21 cellular contexts compared by ENCODE assay signal in the genomic region with DNA sequence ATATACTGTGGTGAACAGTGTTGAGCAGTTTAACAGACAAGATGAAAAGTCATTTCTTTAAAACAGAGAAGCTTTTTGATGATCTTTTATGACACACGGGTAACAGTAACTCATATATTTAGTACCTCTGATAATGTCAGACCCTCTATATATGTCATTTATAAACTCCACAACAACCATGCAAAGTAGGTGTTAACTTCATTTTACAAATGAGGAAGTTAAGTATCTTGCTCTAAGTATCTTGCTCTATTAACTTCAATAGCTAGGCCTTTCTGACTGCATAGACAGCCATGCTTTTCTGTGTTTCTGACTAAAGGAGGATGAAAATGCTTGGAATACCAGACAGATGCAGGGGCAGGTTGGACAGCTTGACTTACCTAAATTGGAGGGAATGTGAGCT. TPM values are rescaled to one million over a fixed set of nuclear protein-coding genes. Genes with fewer than 3 reads are reported as not detected.
DNase-seq lines count a peak whose midpoint lies in the region; ATAC-seq, FAIRE-seq and TF ChIP-seq lines count a peak whose summit lies in the region.
"Had no signal": no experiment of that assay in that cellular context is flagged by ENCODE, and none has a peak within 500 bp of the region (broad histone marks: within the 10 kb centered on the region; RNA-seq: fewer than 3 reads in every experiment).

No MANE protein-coding gene starts in this region.

- no peak overlapping the region for H3K4me3 ChIP-seq in A549
- peak overlapping the region; percentile 98 for H3K4me3 ChIP-seq in DOHH2 (ENCODE audit: low read length)
- no peak overlapping the region for H3K4me3 ChIP-seq in adrenal gland
- H3K4me3 ChIP-seq: cardiac muscle cell had no signal

- H3K4me2 ChIP-seq in A549: peak overlapping the region; percentile 84; the same call in 1 of the 3 replicates
- peak overlapping the region; percentile 81 for H3K4me2 ChIP-seq in DOHH2 (ENCODE audit: low read length)

- CTCF ChIA-PET in A549 (lab: Yijun Ruan, JAX): interaction anchor here (0.7 to 23.6 kb wide), 15 partner anchors 9 to 321 kb away, joined by 3 to 417 read pairs (median 5); a partner anchor contains a TSS

- ATAC-seq in A549 (no peak), SK-N-SH treated with all-trans-retinoic acid at 6 μM for 48 hours (no peak)
- ATAC-seq: activated CD8-positive, alpha-beta memory T cell treated with anti-CD3 and anti-CD28 coated beads, Interleukin-2, amount 10 ng/mL, durations not matched to agents 7 days and 5 days had no signal

- H3K27me3 ChIP-seq in DOHH2 (ENCODE audit: control insufficient read depth, low read length) (no peaks in the 10 kb centered on the region), adrenal gland (no peaks in the 10 kb centered on the region)
- H3K27me3 ChIP-seq: cardiac muscle cell, sigmoid colon, testis had no signal

- no peaks in the 10 kb centered on the region for H3K9me3 ChIP-seq in A549
- no peaks in the 10 kb centered on the region for H3K9me3 ChIP-seq in DOHH2 (ENCODE audit: control insufficient read depth, insufficient read depth, low read length)
- no peaks in the 10 kb centered on the region for H3K9me3 ChIP-seq in adrenal gland (replicated peaks in 1 of 3)
- H3K9me3 ChIP-seq: sigmoid colon, SK-N-SH, testis had no signal

- H3K9me2 ChIP-seq in DOHH2 (replicated peaks; ENCODE audit: control insufficient read depth, low read length): no peaks in the 10 kb centered on the region
- H3K9me2 ChIP-seq: SK-N-SH had no signal

- TF ChIP-seq POLR2A in A549 (IDR thresholded peaks at IDR 0.05; ENCODE audit: low read length) (no peak), adrenal gland (IDR thresholded peaks at IDR 0.05) (no peak)

- intact Hi-C loops in adrenal gland (cut with DNase I): loop anchor here in 1 of 2 donors (10.0 kb wide), 1 partner anchor 274 kb away; no protein-coding TSS in a partner anchor

- H4K20me1 ChIP-seq in DOHH2 (ENCODE audit: control insufficient read depth, insufficient read depth, low read depth, low read length): no peaks in the 10 kb centered on the region

- DNase-seq in A549 (ENCODE audit: low read depth in 1 of 2, low spot score in 1 of 2) (no peak), OCI-M1 (lab: John Stamatoyannopoulos, UW) (peak; percentile 45), germinal center (ENCODE audit: low spot score) (peak; percentile 40), adrenal gland (no peak), EL (no peak)
- no peak for DNase-seq in stimulated activated CD4-positive, alpha-beta T cell treated with anti-CD3 and anti-CD28 coated beads, Interleukin-2, amount 100 ng/mL, for 48 hours
- DNase-seq: activated CD8-positive, alpha-beta memory T cell treated with anti-CD3 and anti-CD28 coated beads, Interleukin-2, amount 10 ng/mL, durations not matched to agents 7 days and 5 days; activated naive CD8-positive, alpha-beta T cell treated with anti-CD3 and anti-CD28 coated beads, Interleukin-2, amount 10 ng/mL, durations not matched to agents 7 days and 5 days; effector CD4-positive, alpha-beta T cell; kidney; NCI-H1436 treated with DMSO at 0.1 percent for 48 hours; SK-N-SH; stimulated activated CD4-positive, alpha-beta T cell treated with anti-CD3 and anti-CD28 coated beads, Interleukin-1b, Interleukin-23, amount 100 ng/mL, for 48 hours; testis; WERI-Rb-1 had no signal

- H3K36me3 ChIP-seq in DOHH2 (ENCODE audit: control insufficient read depth, low read length) (peaks cover 9% of the 10 kb centered on the region), adrenal gland (replicated peaks in 1 of 2) (no peaks in the 10 kb centered on the region)
- H3K36me3 ChIP-seq: cardiac muscle cell, sigmoid colon, WERI-Rb-1 had no signal

- H3K4me1 ChIP-seq in A549 (peaks cover 20% of the 10 kb centered on the region), DOHH2 (ENCODE audit: control insufficient read depth, low read length) (peaks cover 42% of the 10 kb centered on the region), adrenal gland (replicated peaks in 1 of 2) (peaks cover 8 to 18% of the 10 kb centered on the region in 2 donors)

- POLR2A ChIA-PET in A549 (lab: Yijun Ruan, JAX): no interaction called here

- H3K79me2 ChIP-seq in DOHH2 (ENCODE audit: control insufficient read depth, low read length): peaks cover 43% of the 10 kb centered on the region

- peaks cover 11% of the 10 kb centered on the region for H3F3A ChIP-seq in DOHH2 (ENCODE audit: control insufficient read depth, insufficient read depth)

- no peak for FAIRE-seq in A549 (lab: Jason Lieb, UNC)
- FAIRE-seq: H1, kidney had no signal

- TF ChIP-seq EP300 in A549 (IDR thresholded peaks at IDR 0.05): no peak

- TF ChIP-seq RAD21 in A549 (conservative IDR thresholded peaks at IDR 0.05 in 1 of 2, IDR thresholded peaks at IDR 0.05 in 1 of 2): no peak

- H3K27ac ChIP-seq in A549 (no peak overlapping the region), DOHH2 (ENCODE audit: low read depth, low read length) (peak overlapping the region; percentile 81), adrenal gland (no peak overlapping the region)
- H3K27ac ChIP-seq: cardiac muscle cell, KMS-11, WERI-Rb-1 had no signal

- WGBS in A549 (ENCODE audit: missing lambda C conversion rate): 77% methylated on average over 1 of the region's 1 CpG
- 68 to 85% (median 73%) methylated on average over 1 of the region's 1 CpG for WGBS in adrenal gland, 4 donors

- TF ChIP-seq CTCF in A549 (IDR thresholded peaks at IDR 0.05) (no peak), DOHH2 (IDR thresholded peaks at IDR 0.05; ENCODE audit: low read depth, low read length, poor library complexity, severe bottlenecking) (no peak), adrenal gland (IDR thresholded peaks at IDR 0.05) (no peak)

TF ChIP-seq in A549, 52 proteins besides CTCF, POLR2A, EP300 and RAD21:
- TF ChIP-seq, protein P1, sequence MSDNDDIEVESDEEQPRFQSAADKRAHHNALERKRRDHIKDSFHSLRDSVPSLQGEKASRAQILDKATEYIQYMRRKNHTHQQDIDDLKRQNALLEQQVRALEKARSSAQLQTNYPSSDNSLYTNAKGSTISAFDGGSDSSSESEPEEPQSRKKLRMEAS (IDR thresholded peaks at IDR 0.05): no peak

TF ChIP-seq in SK-N-SH treated with all-trans-retinoic acid at 6 μM for 48 hours, 23 proteins besides CTCF, POLR2A, EP300 and RAD21 (continues in another document):
- TF ChIP-seq SNAI2 (CRISPR knock-in tag; IDR thresholded peaks at IDR 0.05): no peak
- no peak for TF ChIP-seq ISL1 (CRISPR knock-in tag; IDR thresholded peaks at IDR 0.05)
- TF ChIP-seq ZFP3 (CRISPR knock-in tag; IDR thresholded peaks at IDR 0.05): no peak
- TF ChIP-seq ARNTL (CRISPR knock-in tag; IDR thresholded peaks at IDR 0.05; ENCODE audit: borderline replicate concordance, low read depth): no peak
- no peak for TF ChIP-seq TOX (CRISPR knock-in tag; IDR thresholded peaks at IDR 0.05; ENCODE audit: borderline replicate concordance)
- TF ChIP-seq OSR1 (CRISPR knock-in tag; IDR thresholded peaks at IDR 0.05): no peak
- TF ChIP-seq, protein P2, sequence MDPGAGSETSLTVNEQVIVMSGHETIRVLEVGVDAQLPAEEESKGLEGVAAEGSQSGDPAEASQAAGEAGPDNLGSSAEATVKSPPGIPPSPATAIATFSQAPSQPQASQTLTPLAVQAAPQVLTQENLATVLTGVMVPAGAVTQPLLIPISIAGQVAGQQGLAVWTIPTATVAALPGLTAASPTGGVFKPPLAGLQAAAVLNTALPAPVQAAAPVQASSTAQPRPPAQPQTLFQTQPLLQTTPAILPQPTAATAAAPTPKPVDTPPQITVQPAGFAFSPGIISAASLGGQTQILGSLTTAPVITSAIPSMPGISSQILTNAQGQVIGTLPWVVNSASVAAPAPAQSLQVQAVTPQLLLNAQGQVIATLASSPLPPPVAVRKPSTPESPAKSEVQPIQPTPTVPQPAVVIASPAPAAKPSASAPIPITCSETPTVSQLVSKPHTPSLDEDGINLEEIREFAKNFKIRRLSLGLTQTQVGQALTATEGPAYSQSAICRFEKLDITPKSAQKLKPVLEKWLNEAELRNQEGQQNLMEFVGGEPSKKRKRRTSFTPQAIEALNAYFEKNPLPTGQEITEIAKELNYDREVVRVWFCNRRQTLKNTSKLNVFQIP (CRISPR knock-in tag; IDR thresholded peaks at IDR 0.05; ENCODE audit: borderline replicate concordance, low read depth): no peak
- TF ChIP-seq ZNF565 (CRISPR knock-in tag; conservative IDR thresholded peaks at IDR 0.05; ENCODE audit: low read depth): no peak
- no peak for TF ChIP-seq ZNF8 (CRISPR knock-in tag; IDR thresholded peaks at IDR 0.05)
- no peak for TF ChIP-seq GLIS3 (CRISPR knock-in tag; IDR thresholded peaks at IDR 0.05)

RNA-seq across cellular contexts. Expression of a gene that starts 1.8 kb away (rescaled TPM):
- polyA plus RNA-seq in A549 (2011; rRNA removed): 26.4 and 26.8 TPM in 2 replicates
- 23.3 and 25.2 TPM in 2 replicates for polyA plus RNA-seq in A549 (2012; cell fraction: cytosol; rRNA removed)
- polyA plus RNA-seq in A549 (2012; cell fraction: nucleus; rRNA removed): 12.9 and 15.4 TPM in 2 replicates
- polyA plus RNA-seq in A549 (2017; fragmentation: RNase III; extraction: RNeasy Plus Mini Kit Qiagen cat#74134 plus additional on column Dnase treatment): 24.2 to 26.4 TPM (median 25.5 TPM) in 3 replicates
- 6.7 and 6.9 TPM in 2 replicates for polyA minus RNA-seq in A549 (2011; rRNA and poly(A)+ RNA removed)
- total RNA-seq in adrenal gland: 10 to 100 TPM; 11.3 to 50.7 (median 29.5) TPM
- polyA plus RNA-seq in adrenal gland: 10 to 100 TPM; 29.9 to 55.0 (median 32.9) TPM

RNA-seq across cellular contexts. Expression of a gene that starts 2.1 kb away (rescaled TPM):
- polyA plus RNA-seq in A549 (2011; rRNA removed) (4.3 and 4.4 TPM in 2 replicates), A549 (2017; fragmentation: RNase III; extraction: RNeasy Plus Mini Kit Qiagen cat#74134 plus additional on column Dnase treatment) (3.0 to 3.3 TPM (median 3.2 TPM) in 3 replicates), adrenal gland (1 to 10 TPM in 1 of 3 donors, under 1 TPM in 2; 0.57 to 2.6 (median 0.80) TPM)
- polyA plus RNA-seq in A549 (2012; cell fraction: cytosol; rRNA removed): 1.9 and 2.4 TPM in 2 replicates
- polyA plus RNA-seq in A549 (2012; cell fraction: nucleus; rRNA removed): 5.2 and 5.7 TPM in 2 replicates
- polyA minus RNA-seq in A549 (2011; rRNA and poly(A)+ RNA removed): 11.0 and 12.0 TPM in 2 replicates
- total RNA-seq in adrenal gland: 1 to 10 TPM in 6 of 8 donors, under 1 TPM in 2; 0.72 to 1.7 (median 1.2) TPM

RNA-seq across cellular contexts. Expression of a gene that starts 45.5 kb away (rescaled TPM):
- polyA plus RNA-seq in A549 (2011; rRNA removed) (2.2 and 3.7 TPM in 2 replicates), A549 (2017; fragmentation: RNase III; extraction: RNeasy Plus Mini Kit Qiagen cat#74134 plus additional on column Dnase treatment) (3.3 to 4.2 TPM (median 4.1 TPM) in 3 replicates), adrenal gland (10 to 100 TPM in 1 of 3 donors, 1 to 10 TPM in 2; 1.1 to 11.4 (median 1.9) TPM)
- 0.99 and 1.6 TPM in 2 replicates for polyA plus RNA-seq in A549 (2012; cell fraction: cytosol; rRNA removed)
- 2.2 and 2.5 TPM in 2 replicates for polyA plus RNA-seq in A549 (2012; cell fraction: nucleus; rRNA removed)
- polyA minus RNA-seq in A549 (2011; rRNA and poly(A)+ RNA removed): 3.1 and 3.3 TPM in 2 replicates
- 10 to 100 TPM; 12.8 to 33.8 (median 14.9) TPM for total RNA-seq in adrenal gland

Comparison
In these comparisons a context has a peak if more than half of its experiments do, and no peak if none do; other contexts are left out.
1. DNase-seq: peak in OCI-M1 (single experiment) and germinal center (single experiment); none in A549 (0 of 2), stimulated activated CD4-positive, alpha-beta T cell treated with anti-CD3 and anti-CD28 coated beads, Interleukin-2, amount 100 ng/mL, for 48 hours (0 of 2), adrenal gland (0 of 7) and EL (single experiment).